12 cellular contexts compared by ENCODE assay signal in the genomic region with DNA sequence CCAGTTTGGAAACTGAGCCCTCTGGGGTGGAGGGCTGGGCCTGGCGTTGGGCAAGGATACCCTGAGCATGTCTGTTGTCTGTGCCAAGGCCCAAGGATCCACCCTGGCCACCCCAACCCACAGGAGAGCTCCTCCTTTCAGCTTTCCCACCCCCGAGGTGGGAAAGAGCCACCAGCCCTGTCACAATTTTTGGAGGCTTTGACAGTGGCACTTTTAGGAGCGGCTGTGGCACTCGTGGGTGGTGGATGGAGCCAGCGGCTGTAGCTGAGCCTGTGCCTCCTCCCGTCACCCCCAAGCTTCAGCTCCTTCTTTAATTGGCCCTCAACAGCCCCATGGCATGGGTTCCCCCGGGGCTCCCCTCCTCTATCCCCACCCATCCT. TPM values are rescaled to one million over a fixed set of nuclear protein-coding genes. Genes with fewer than 3 reads are reported as not detected.
DNase-seq lines count a peak whose midpoint lies in the region; ATAC-seq lines count a peak whose summit lies in the region.
"Had no signal": no experiment of that assay in that cellular context is flagged by ENCODE, and none has a peak within 500 bp of the region (broad histone marks: within the 10 kb centered on the region; RNA-seq: fewer than 3 reads in every experiment).

No MANE protein-coding gene starts in this region.

- peak; percentile 57 for DNase-seq in cardiac septum (ENCODE audit: low spot score)
- no peak for DNase-seq in Right ventricle myocardium superior
- DNase-seq in left ventricle myocardium superior, result peak; percentile 12
- DNase-seq in retina, result peak; percentile 1
- DNase-seq in SHP77 (lab: John Stamatoyannopoulos, UW), result no peak
- DNase-seq in NCI-H2107 (lab: John Stamatoyannopoulos, UW), result no peak
- no peak for DNase-seq in putamen (ENCODE audit: low spot score)
- DNase-seq: 8988T; Caco-2; CD4-positive, alpha-beta T cell; HCEC 1CT had no signal

- intact Hi-C loops in cardiac septum (cut with DNase I) (no loop called here), Right ventricle myocardium superior (cut with DNase I) (no loop called here), left ventricle myocardium superior (cut with micrococcal nuclease) (no loop called here)

- ATAC-seq in Right ventricle myocardium superior (ENCODE audit: poor library complexity), result no peak
- ATAC-seq in left ventricle myocardium superior, result no peak
- ATAC-seq: GM23338 had no signal

RNA-seq across cellular contexts. Expression of a gene that starts 18.2 kb away (rescaled TPM):
- total RNA-seq in cardiac septum (12.8 TPM), Right ventricle myocardium superior (12.2 TPM), left ventricle myocardium superior (9.5 TPM)

RNA-seq across cellular contexts. Expression of a gene that starts 46.6 kb away (rescaled TPM):
- total RNA-seq in cardiac septum, result 7.0 TPM
- total RNA-seq in Right ventricle myocardium superior, result 5.2 TPM
- 7.8 TPM for total RNA-seq in left ventricle myocardium superior

RNA-seq across cellular contexts. Expression of a gene that starts 53.8 kb away (rescaled TPM):
- total RNA-seq in cardiac septum (80.2 TPM), Right ventricle myocardium superior (121 TPM), left ventricle myocardium superior (168 TPM)

Comparison
In these comparisons a context has a peak if more than half of its experiments do, and no peak if none do; other contexts are left out.
1. DNase-seq: peak in cardiac septum (single experiment), left ventricle myocardium superior (single experiment) and retina (single experiment); none in Right ventricle myocardium superior (single experiment), SHP77 (0 of 2), NCI-H2107 (single experiment) and putamen (single experiment).